ENCODE assay signal across 16 cellular contexts in genomic region chr19:13092206-13092605, GRCh38. TPM values are rescaled to one million over a fixed set of nuclear protein-coding genes. Genes with fewer than 3 reads are reported as not detected.
DNase-seq lines count a peak whose midpoint lies in the region; ATAC-seq, FAIRE-seq and TF ChIP-seq lines count a peak whose summit lies in the region.
"Had no signal": no experiment of that assay in that cellular context is flagged by ENCODE, and none has a peak within 500 bp of the region (broad histone marks: within the 10 kb centered on the region; RNA-seq: fewer than 3 reads in every experiment).

No MANE protein-coding gene starts in this region.

- H3K9ac ChIP-seq in astrocyte (ENCODE audit: low read length) (peak overlapping the region; percentile 83), skeletal muscle tissue (ENCODE audit: low read depth in 1 of 3, low read length in 3 of 3) (peak overlapping the region in 2 of 3 donors; percentile 14 to 60)

- H3K9me3 ChIP-seq in A549 (no peaks in the 10 kb centered on the region), astrocyte (ENCODE audit: insufficient read depth, low read depth, low read length) (no peaks in the 10 kb centered on the region), skeletal muscle tissue (ENCODE audit: control insufficient read depth in 3 of 3, low read length in 3 of 3) (no peaks in the 10 kb centered on the region)

- peaks cover 4% of the 10 kb centered on the region for H3K36me3 Mint-ChIP-seq in astrocyte (ENCODE audit: low read depth, unreplicated experiment)
- H3K36me3 Mint-ChIP-seq: activated naive CD8-positive, alpha-beta T cell treated with anti-CD3 and anti-CD28 coated beads, Interleukin-2, amount 10 ng/mL, durations not matched to agents 7 days and 5 days had no signal

- FAIRE-seq in A549 (lab: Jason Lieb, UNC) (no peak), astrocyte (lab: Jason Lieb, UNC) (no peak)

- peaks cover 31% of the 10 kb centered on the region for H3K27me3 Mint-ChIP-seq in astrocyte (ENCODE audit: low read depth, unreplicated experiment)

- H3K79me2 ChIP-seq in astrocyte (ENCODE audit: insufficient read depth, low read length): peaks cover under 1% of the 10 kb centered on the region

- no peaks in the 10 kb centered on the region for H4K20me1 ChIP-seq in astrocyte (ENCODE audit: insufficient read depth, low read length)

- H3K4me3 ChIP-seq in A549 (no peak overlapping the region), astrocyte (ENCODE audit: insufficient read depth, low read depth, low read length) (no peak overlapping the region), skeletal muscle tissue (ENCODE audit: low read length in 3 of 3) (no peak overlapping the region)

- H3K4me1 Mint-ChIP-seq in astrocyte (ENCODE audit: low read depth, unreplicated experiment): peaks cover 21% of the 10 kb centered on the region

- CTCF ChIA-PET in A549 (lab: Yijun Ruan, JAX): interaction anchor here (0.6 to 9.1 kb wide), 9 partner anchors 8 to 127 kb away, joined by 3 to 309 read pairs (median 17); no protein-coding TSS in a partner anchor

- TF ChIP-seq CTCF in A549 (IDR thresholded peaks at IDR 0.05) (no peak), astrocyte (IDR thresholded peaks at IDR 0.05; ENCODE audit: insufficient read depth, low read depth, low read length) (no peak)

- H3K27ac ChIP-seq in A549 (peak overlapping the region; percentile 66 to 79; a peak in 4 of 6 replicates), astrocyte (ENCODE audit: low read depth, low read length) (peak overlapping the region; percentile 81), layer of hippocampus (ENCODE audit: low read depth, low read length) (peak overlapping the region; percentile 92), skeletal muscle tissue (ENCODE audit: low read depth, low read length) (peak overlapping the region; percentile 87)

- H3K36me3 ChIP-seq in astrocyte (ENCODE audit: insufficient read depth, low read length) (peaks cover 2% of the 10 kb centered on the region), skeletal muscle tissue (ENCODE audit: control insufficient read depth in 3 of 3, insufficient read depth in 3 of 3, low read length in 3 of 3) (peaks cover 15 to 21% (median 21%) of the 10 kb centered on the region in 3 donors)

- H3K4me3 Mint-ChIP-seq in astrocyte (ENCODE audit: unreplicated experiment): peak overlapping the region; percentile 60
- H3K4me3 Mint-ChIP-seq: activated naive CD8-positive, alpha-beta T cell treated with anti-CD3 and anti-CD28 coated beads, Interleukin-2, amount 10 ng/mL, durations not matched to agents 7 days and 5 days; activated T-cell treated with anti-CD3 and anti-CD28 coated beads, Interleukin-2, amount 50 U/mL, for 4 hours had no signal

- no peak for TF ChIP-seq POLR2A in A549 (IDR thresholded peaks at IDR 0.05; ENCODE audit: low read length)

- POLR2A ChIA-PET in A549 (lab: Yijun Ruan, JAX): interaction anchor here (1.6 kb wide), 1 partner anchor 31 kb away, joined by 9 read pairs; no protein-coding TSS in a partner anchor

- no peak for TF ChIP-seq EP300 in A549 (IDR thresholded peaks at IDR 0.05)

- H3K9me3 Mint-ChIP-seq in astrocyte (ENCODE audit: unreplicated experiment): no peaks in the 10 kb centered on the region
- H3K9me3 Mint-ChIP-seq: activated naive CD8-positive, alpha-beta T cell treated with anti-CD3 and anti-CD28 coated beads, Interleukin-2, amount 10 ng/mL, durations not matched to agents 7 days and 5 days; activated T-cell treated with anti-CD3 and anti-CD28 coated beads, Interleukin-2, amount 50 U/mL, for 4 hours had no signal

- peak overlapping the region; percentile 90 for H3K27ac Mint-ChIP-seq in astrocyte (ENCODE audit: unreplicated experiment)
- H3K27ac Mint-ChIP-seq: activated naive CD8-positive, alpha-beta T cell treated with anti-CD3 and anti-CD28 coated beads, Interleukin-2, amount 10 ng/mL, durations not matched to agents 7 days and 5 days had no signal

- no peak overlapping the region for H2AFZ ChIP-seq in astrocyte (ENCODE audit: low read depth, low read length)

- DNase-seq in A549 (ENCODE audit: low read depth in 1 of 2, low spot score in 1 of 2) (no peak), astrocyte (ENCODE audit: low read depth) (no peak), retina (no peak), NCI-H524 (lab: John Stamatoyannopoulos, UW) (no peak)
- DNase-seq in activated CD8-positive, alpha-beta memory T cell treated with anti-CD3 and anti-CD28 coated beads, Interleukin-2, amount 50 U/mL, for 4 hours: no peak
- no peak for DNase-seq in activated CD4-positive, alpha-beta T cell treated with anti-CD3 and anti-CD28 coated beads for 1 hour
- DNase-seq: activated CD4-positive, alpha-beta T cell treated with anti-CD3 and anti-CD28 coated beads for 48 hours; activated naive CD8-positive, alpha-beta T cell treated with anti-CD3 and anti-CD28 coated beads, Interleukin-2, amount 10 ng/mL, durations not matched to agents 7 days and 5 days; activated T-cell treated with anti-CD3 and anti-CD28 coated beads, Interleukin-2, amount 50 U/mL, for 4 hours; cortex of kidney; NCI-H2029 treated with DMSO at 0.1 percent for 48 hours; SHP77; T1000 had no signal

- no peak overlapping the region; the same call in 2 of the 3 replicates for H3K4me2 ChIP-seq in A549
- H3K4me2 ChIP-seq in astrocyte (ENCODE audit: low read length): peak overlapping the region; percentile 77

- H3K4me1 ChIP-seq in A549 (peaks cover 57% of the 10 kb centered on the region), astrocyte (ENCODE audit: insufficient read depth, low read length) (peaks cover 47% of the 10 kb centered on the region), skeletal muscle tissue (ENCODE audit: control insufficient read depth in 3 of 3, insufficient read depth in 3 of 3, low read length in 3 of 3) (peaks cover 34 to 52% (median 50%) of the 10 kb centered on the region in 3 donors)

- no peak for TF ChIP-seq RAD21 in A549 (conservative IDR thresholded peaks at IDR 0.05 in 1 of 2, IDR thresholded peaks at IDR 0.05 in 1 of 2)

- 92% methylated on average over 2 of the region's 2 CpGs for WGBS in A549 (ENCODE audit: missing lambda C conversion rate)

- no peaks in the 10 kb centered on the region for H3K27me3 ChIP-seq in astrocyte (ENCODE audit: insufficient read depth, low read length)
- no peaks in the 10 kb centered on the region for H3K27me3 ChIP-seq in layer of hippocampus (ENCODE audit: control insufficient read depth, insufficient read depth, low read length)
- H3K27me3 ChIP-seq in skeletal muscle tissue (ENCODE audit: control insufficient read depth in 3 of 3, insufficient read depth in 3 of 3, low read length in 3 of 3): no peaks in the 10 kb centered on the region

- no peak for ATAC-seq in A549
- ATAC-seq: activated T-cell treated with anti-CD3 and anti-CD28 coated beads, Interleukin-2, amount 50 U/mL, for 4 hours had no signal

TF ChIP-seq in A549, 52 proteins besides CTCF, POLR2A, EP300 and RAD21 (continues in another document):
- TF ChIP-seq HOXA7 (CRISPR knock-in tag; IDR thresholded peaks at IDR 0.05) (no peak), EHMT2 (IDR thresholded peaks at IDR 0.05; ENCODE audit: low read depth) (no peak), ZSCAN20 (CRISPR knock-in tag; IDR thresholded peaks at IDR 0.05) (no peak), SMC3 (IDR thresholded peaks at IDR 0.05) (no peak), MYC (IDR thresholded peaks at IDR 0.05; ENCODE audit: borderline replicate concordance, low read length) (no peak), RARB (CRISPR knock-in tag; IDR thresholded peaks at IDR 0.05) (no peak), NPAS2 (CRISPR knock-in tag; IDR thresholded peaks at IDR 0.05; ENCODE audit: borderline replicate concordance) (no peak)
- TF ChIP-seq, protein P1, sequence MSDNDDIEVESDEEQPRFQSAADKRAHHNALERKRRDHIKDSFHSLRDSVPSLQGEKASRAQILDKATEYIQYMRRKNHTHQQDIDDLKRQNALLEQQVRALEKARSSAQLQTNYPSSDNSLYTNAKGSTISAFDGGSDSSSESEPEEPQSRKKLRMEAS (IDR thresholded peaks at IDR 0.05): no peak

RNA-seq across cellular contexts. Expression of gene LYL1, which starts 10.5 kb away (rescaled TPM):
- polyA plus RNA-seq in A549 (2011; rRNA removed): 0.08 and 0.26 TPM in 2 replicates
- 0.50 and 0.82 TPM in 2 replicates for polyA plus RNA-seq in A549 (2012; cell fraction: cytosol; rRNA removed)
- polyA plus RNA-seq in A549 (2012; cell fraction: nucleus; rRNA removed): 0.66 and 1.2 TPM in 2 replicates
- polyA plus RNA-seq in A549 (2017; fragmentation: RNase III; extraction: RNeasy Plus Mini Kit Qiagen cat#74134 plus additional on column Dnase treatment): 0.30 to 0.82 TPM (median 0.39 TPM) in 3 replicates
- 0.15 and 0.21 TPM in 2 replicates for polyA minus RNA-seq in A549 (2011; rRNA and poly(A)+ RNA removed)
- 0.27 TPM in 1 of 2 replicates, not detected in the other for total RNA-seq in astrocyte
- total RNA-seq in skeletal muscle tissue: 13.6 TPM
- total RNA-seq: MCF 10A had no signal

RNA-seq across cellular contexts. Expression of gene TRMT1, which starts 24.3 kb away (rescaled TPM):
- polyA plus RNA-seq in A549 (2011; rRNA removed) (16.3 and 18.2 TPM in 2 replicates), A549 (2017; fragmentation: RNase III; extraction: RNeasy Plus Mini Kit Qiagen cat#74134 plus additional on column Dnase treatment) (29.8 to 40.2 TPM (median 35.2 TPM) in 3 replicates)
- 57.5 and 67.4 TPM in 2 replicates for polyA plus RNA-seq in A549 (2012; cell fraction: cytosol; rRNA removed)
- polyA plus RNA-seq in A549 (2012; cell fraction: nucleus; rRNA removed): 388 and 458 TPM in 2 replicates
- 16.9 and 24.9 TPM in 2 replicates for polyA minus RNA-seq in A549 (2011; rRNA and poly(A)+ RNA removed)
- total RNA-seq in astrocyte (43.0 and 43.3 TPM in 2 replicates), skeletal muscle tissue (13.0 TPM)

RNA-seq across cellular contexts. Expression of gene NACC1, which starts 25.9 kb away (rescaled TPM):
- polyA plus RNA-seq in A549 (2011; rRNA removed) (26.1 and 30.0 TPM in 2 replicates), A549 (2017; fragmentation: RNase III; extraction: RNeasy Plus Mini Kit Qiagen cat#74134 plus additional on column Dnase treatment) (32.4 to 39.8 TPM (median 37.9 TPM) in 3 replicates)
- 117 and 155 TPM in 2 replicates for polyA plus RNA-seq in A549 (2012; cell fraction: cytosol; rRNA removed)
- 158 and 206 TPM in 2 replicates for polyA plus RNA-seq in A549 (2012; cell fraction: nucleus; rRNA removed)
- polyA minus RNA-seq in A549 (2011; rRNA and poly(A)+ RNA removed): 20.0 and 30.9 TPM in 2 replicates
- total RNA-seq in astrocyte (96.4 and 104 TPM in 2 replicates), skeletal muscle tissue (10.4 TPM)

RNA-seq across cellular contexts. Expression of gene STX10, which starts 58.0 kb away (rescaled TPM):
- polyA plus RNA-seq in A549 (2011; rRNA removed) (39.1 and 41.5 TPM in 2 replicates), A549 (2017; fragmentation: RNase III; extraction: RNeasy Plus Mini Kit Qiagen cat#74134 plus additional on column Dnase treatment) (56.1 to 63.6 TPM (median 61.2 TPM) in 3 replicates)
- polyA plus RNA-seq in A549 (2012; cell fraction: cytosol; rRNA removed): 83.3 and 89.9 TPM in 2 replicates
- polyA plus RNA-seq in A549 (2012; cell fraction: nucleus; rRNA removed): 115 and 121 TPM in 2 replicates
- 26.2 and 39.5 TPM in 2 replicates for polyA minus RNA-seq in A549 (2011; rRNA and poly(A)+ RNA removed)
- total RNA-seq in astrocyte (39.7 and 39.8 TPM in 2 replicates), skeletal muscle tissue (24.5 TPM)

RNA-seq across cellular contexts. Expression of gene IER2, which starts 58.0 kb away (rescaled TPM):
- 52.5 and 75.7 TPM in 2 replicates for polyA plus RNA-seq in A549 (2011; rRNA removed)
- 137 and 174 TPM in 2 replicates for polyA plus RNA-seq in A549 (2012; cell fraction: cytosol; rRNA removed)
- 300 and 360 TPM in 2 replicates for polyA plus RNA-seq in A549 (2012; cell fraction: nucleus; rRNA removed)
- 35.9 to 39.9 TPM (median 36.7 TPM) in 3 replicates for polyA plus RNA-seq in A549 (2017; fragmentation: RNase III; extraction: RNeasy Plus Mini Kit Qiagen cat#74134 plus additional on column Dnase treatment)
- 16.9 and 26.4 TPM in 2 replicates for polyA minus RNA-seq in A549 (2011; rRNA and poly(A)+ RNA removed)
- 58.7 and 71.3 TPM in 2 replicates for total RNA-seq in astrocyte
- 23.5 TPM for total RNA-seq in skeletal muscle tissue

Comparison
In these comparisons a context has a peak if more than half of its experiments do, and no peak if none do; other contexts are left out.
1. RNA of gene LYL1, which starts 10.5 kb away (total RNA-seq): 13.6 TPM in skeletal muscle tissue (single experiment); 0.27 TPM in astrocyte; every median in the first group is over 10 times any median in the second.
2. Peak in every context shown above with its lines, with median percentiles within 50 percentile points of each other: H3K27ac ChIP-seq.